ENCODE assay signal across 1 cellular context in genomic region chr7:27237735-27238334, GRCh38.
TF ChIP-seq lines count a peak whose summit lies in the region.

No MANE protein-coding gene starts in this region.

TF ChIP-seq in endothelial cell of umbilical vein, 7 proteins besides CTCF, POLR2A, EP300 and RAD21:
- TF ChIP-seq EZH2 (IDR thresholded peaks at IDR 0.05; ENCODE audit: borderline replicate concordance, low read depth, low read length, severe bottlenecking) (peak; percentile 4), POLR2AphosphoS5 (IDR thresholded peaks at IDR 0.05; ENCODE audit: insufficient read depth, low read depth, low read length) (no peak), FOS (IDR thresholded peaks at IDR 0.05; ENCODE audit: borderline replicate concordance, insufficient read depth, low read length) (no peak)
